1 cellular context compared by ENCODE assay signal in genomic region chr9:127158995-127159801, GRCh38.
TF ChIP-seq lines count a peak whose summit lies in the region.

No MANE protein-coding gene starts in this region.

TF ChIP-seq in K562, 482 proteins besides CTCF, POLR2A, EP300 and RAD21 (continued from another document):
- TF ChIP-seq ZNF212 (CRISPR knock-in tag; IDR thresholded peaks at IDR 0.05) (no peak), TCF15 (CRISPR knock-in tag; IDR thresholded peaks at IDR 0.05) (no peak), ZNF143 (CRISPR knock-in tag; IDR thresholded peaks at IDR 0.05) (no peak), SRSF3 (IDR thresholded peaks at IDR 0.05; ENCODE audit: insufficient read depth, low read length) (no peak), THRA (IDR thresholded peaks at IDR 0.05) (no peak), ZNF707 (CRISPR knock-in tag; conservative IDR thresholded peaks at IDR 0.05) (no peak), ZNF184 (CRISPR knock-in tag; IDR thresholded peaks at IDR 0.05) (no peak), HSF4 (CRISPR knock-in tag; IDR thresholded peaks at IDR 0.05; ENCODE audit: borderline replicate concordance) (peak; percentile 60; the same call in 1 of the 2 replicates), SAP30 (IDR thresholded peaks at IDR 0.05; ENCODE audit: borderline replicate concordance, insufficient read depth, low read depth, low read length, poor library complexity, severe bottlenecking) (no peak), MYC (IDR thresholded peaks at IDR 0.05; ENCODE audit: low read depth, low read length) (peak; percentile 97), MYC (CRISPR knock-in tag; IDR thresholded peaks at IDR 0.05; ENCODE audit: borderline replicate concordance, low read depth) (peak; percentile 79; the same call in 1 of the 2 replicates), PRDM10 (IDR thresholded peaks at IDR 0.05; ENCODE audit: partially characterized antibody) (no peak), DNMT1 (IDR thresholded peaks at IDR 0.05) (no peak)
